Comparison of ENCODE assay signal across 12 cellular contexts in genomic region chr6:447381-448165, GRCh38. TPM values are rescaled to one million over a fixed set of nuclear protein-coding genes. Genes with fewer than 3 reads are reported as not detected.
A peak's percentile ranks its signal among the peaks of the same experiment; 100 is the strongest.
DNase-seq lines count a peak whose midpoint lies in the region; ATAC-seq lines count a peak whose summit lies in the region.
"Had no signal": no experiment of that assay in that cellular context is flagged by ENCODE, and none has a peak within 500 bp of the region (broad histone marks: within the 10 kb centered on the region; RNA-seq: fewer than 3 reads in every experiment).

No MANE protein-coding gene starts in this region.

- no peaks in the 10 kb centered on the region for H3K9me3 Mint-ChIP-seq in memory B cell
- H3K9me3 Mint-ChIP-seq in stimulated activated effector memory CD8-positive, alpha-beta T cell treated with anti-CD3 and anti-CD28 coated beads, Interleukin-12 subunit alpha, Interleukin-12 subunit beta, amount 100 ng/mL, for 72 hours = no peaks in the 10 kb centered on the region

- H3K27ac Mint-ChIP-seq in T-helper 17 cell (peak overlapping the region; percentile 92), memory B cell (peak overlapping the region; percentile 8)
- H3K27ac Mint-ChIP-seq in stimulated activated effector memory CD8-positive, alpha-beta T cell treated with anti-CD3 and anti-CD28 coated beads, Interleukin-12 subunit alpha, Interleukin-12 subunit beta, amount 100 ng/mL, for 72 hours = peak overlapping the region; percentile 95
- H3K27ac Mint-ChIP-seq: nephron had no signal

- H3K27me3 Mint-ChIP-seq in T-helper 17 cell (no peaks in the 10 kb centered on the region), memory B cell (no peaks in the 10 kb centered on the region)

- no peak for ATAC-seq in T-helper 17 cell
- ATAC-seq in memory B cell (ENCODE audit: low read depth) = peak; percentile 37
- peak; percentile 57 for ATAC-seq in stimulated activated effector memory CD8-positive, alpha-beta T cell treated with anti-CD3 and anti-CD28 coated beads, Interleukin-12 subunit alpha, Interleukin-12 subunit beta, amount 100 ng/mL, for 72 hours
- ATAC-seq: gastroesophageal sphincter had no signal

- no peak for DNase-seq in T-helper 17 cell
- DNase-seq in activated T-cell treated with anti-CD3 and anti-CD28 coated beads for 48 hours (ENCODE audit: low read depth) = peak; percentile 54
- no peak for DNase-seq in memory B cell (ENCODE audit: low spot score in 2 of 2)
- peak in 1 of 2 donors; percentile 69 for DNase-seq in stimulated activated effector memory CD8-positive, alpha-beta T cell treated with anti-CD3 and anti-CD28 coated beads, Interleukin-12 subunit alpha, Interleukin-12 subunit beta, amount 100 ng/mL, for 72 hours (ENCODE audit: low spot score in 2 of 2)
- DNase-seq in OCI-M1 (lab: John Stamatoyannopoulos, UW) = no peak
- no peak for DNase-seq in DMS53 treated with DMSO at 0.1 percent for 48 hours (lab: John Stamatoyannopoulos, UW; ENCODE audit: unreplicated experiment)
- no peak for DNase-seq in ureter (ENCODE audit: low spot score)
- DNase-seq: amygdala, NCI-H226 had no signal

- no peaks in the 10 kb centered on the region for H3K9me3 ChIP-seq in T-helper 17 cell (ENCODE audit: control insufficient read depth, low read length, poor library complexity, severe bottlenecking)

- H3K4me1 Mint-ChIP-seq in T-helper 17 cell (peaks cover 43% of the 10 kb centered on the region), memory B cell (peaks cover 11% of the 10 kb centered on the region)
- peaks cover 52% of the 10 kb centered on the region for H3K4me1 Mint-ChIP-seq in stimulated activated effector memory CD8-positive, alpha-beta T cell treated with anti-CD3 and anti-CD28 coated beads, Interleukin-12 subunit alpha, Interleukin-12 subunit beta, amount 100 ng/mL, for 72 hours
- H3K4me1 Mint-ChIP-seq: nephron had no signal

- H3K4me3 Mint-ChIP-seq in T-helper 17 cell (peak overlapping the region; percentile 84), memory B cell (peak overlapping the region; percentile 68)
- peak overlapping the region; percentile 74 for H3K4me3 Mint-ChIP-seq in stimulated activated effector memory CD8-positive, alpha-beta T cell treated with anti-CD3 and anti-CD28 coated beads, Interleukin-12 subunit alpha, Interleukin-12 subunit beta, amount 100 ng/mL, for 72 hours
- H3K4me3 Mint-ChIP-seq: nephron had no signal

- H3K36me3 Mint-ChIP-seq in T-helper 17 cell (ENCODE audit: low read depth) (no peaks in the 10 kb centered on the region), memory B cell (no peaks in the 10 kb centered on the region)
- peaks cover 25% of the 10 kb centered on the region for H3K36me3 Mint-ChIP-seq in stimulated activated effector memory CD8-positive, alpha-beta T cell treated with anti-CD3 and anti-CD28 coated beads, Interleukin-12 subunit alpha, Interleukin-12 subunit beta, amount 100 ng/mL, for 72 hours

RNA-seq across cellular contexts. Expression of gene IRF4, which starts 56.0 kb away (rescaled TPM):
- total RNA-seq in T-helper 17 cell (10 to 100 TPM; 16.6 to 32.8 TPM), ureter (12.1 TPM)
- total RNA-seq: MCF 10A had no signal

Comparison
In these comparisons a context has a peak if more than half of its experiments do, and no peak if none do; other contexts are left out.
1. H3K27ac Mint-ChIP-seq: peak in every context shown above with its lines; median percentile 95 in stimulated activated effector memory CD8-positive, alpha-beta T cell treated with anti-CD3 and anti-CD28 coated beads, Interleukin-12 subunit alpha, Interleukin-12 subunit beta, amount 100 ng/mL, for 72 hours; 92 in T-helper 17 cell; 8 in memory B cell.